21 cellular contexts compared by ENCODE assay signal in genomic region chr9:88230612-88231011, GRCh38.
"Had no signal": no experiment of that assay in that cellular context is flagged by ENCODE, and none has a peak within 500 bp of the region (broad histone marks: within the 10 kb centered on the region; RNA-seq: fewer than 3 reads in every experiment).

No MANE protein-coding gene starts in this region.

- H3K27ac ChIP-seq: brain microvascular endothelial cell, colonic mucosa, neural progenitor cell, psoas muscle, tibial nerve had no signal

- H3K4me3 Mint-ChIP-seq: activated CD8-positive, alpha-beta T cell treated with anti-CD3 and anti-CD28 coated beads for 36 hours; activated naive CD4-positive, alpha-beta T cell treated with anti-CD3 and anti-CD28 coated beads for 36 hours; endodermal cell; immature natural killer cell; naive thymus-derived CD4-positive, alpha-beta T cell; neural progenitor cell; stimulated activated naive CD8-positive, alpha-beta T cell treated with anti-CD3 and anti-CD28 coated beads, Interleukin-15, Interleukin-2, amounts not matched to agents 100 ng/mL and 50 ng/mL, for 24 hours; T-helper 2 cell treated with Interferon-gamma antibody and Interleukin-4, amounts not matched to agents 5 μg/mL and 100 μg/mL, for 36 hours had no signal

- H3K36me3 Mint-ChIP-seq: immature natural killer cell, neural progenitor cell had no signal

- H3K4me2 ChIP-seq: neural progenitor cell had no signal

- ATAC-seq: activated CD8-positive, alpha-beta T cell treated with anti-CD3 and anti-CD28 coated beads for 36 hours; naive thymus-derived CD4-positive, alpha-beta T cell; psoas muscle; right cardiac atrium had no signal

- FAIRE-seq: urothelium cell line had no signal

- H3K4me1 Mint-ChIP-seq: immature natural killer cell had no signal

- H3K4me3 ChIP-seq: colonic mucosa, neural progenitor cell, psoas muscle, tibial nerve had no signal

- H3K4me1 ChIP-seq: colonic mucosa, psoas muscle had no signal

- H3K27ac Mint-ChIP-seq: activated CD8-positive, alpha-beta T cell treated with anti-CD3 and anti-CD28 coated beads for 36 hours; activated naive CD4-positive, alpha-beta T cell treated with anti-CD3 and anti-CD28 coated beads for 36 hours; endodermal cell; immature natural killer cell; naive thymus-derived CD4-positive, alpha-beta T cell; neural progenitor cell; stimulated activated naive CD8-positive, alpha-beta T cell treated with anti-CD3 and anti-CD28 coated beads, Interleukin-15, Interleukin-2, amounts not matched to agents 100 ng/mL and 50 ng/mL, for 24 hours; T-helper 2 cell treated with Interferon-gamma antibody and Interleukin-4, amounts not matched to agents 5 μg/mL and 100 μg/mL, for 36 hours had no signal

- H3K9me3 Mint-ChIP-seq: activated naive CD4-positive, alpha-beta T cell treated with anti-CD3 and anti-CD28 coated beads for 36 hours had no signal

- H3K9me3 ChIP-seq: colonic mucosa, psoas muscle had no signal

- DNase-seq: activated CD4-positive, alpha-beta T cell treated with anti-CD3 and anti-CD28 coated beads for 48 hours; activated CD4-positive, CD25-positive, alpha-beta regulatory T cell; activated CD8-positive, alpha-beta T cell treated with anti-CD3 and anti-CD28 coated beads for 36 hours; activated naive CD4-positive, alpha-beta T cell treated with anti-CD3 and anti-CD28 coated beads for 36 hours; activated T-cell treated with anti-CD3 and anti-CD28 coated beads, Interleukin-2, amount 50 U/mL, for 1 hour; aorta; brain microvascular endothelial cell; central memory CD4-positive, alpha-beta T cell; colonic mucosa; endodermal cell; erythroblast; immature natural killer cell; mesenchymal stem cell; naive thymus-derived CD4-positive, alpha-beta T cell; psoas muscle; right cardiac atrium had no signal
